ENCODE assay signal across 16 cellular contexts in genomic region chr4:140906984-140907962, GRCh38.
DNase-seq lines count a peak whose midpoint lies in the region; ATAC-seq, FAIRE-seq and TF ChIP-seq lines count a peak whose summit lies in the region.
"Had no signal": no experiment of that assay in that cellular context is flagged by ENCODE, and none has a peak within 500 bp of the region (broad histone marks: within the 10 kb centered on the region; RNA-seq: fewer than 3 reads in every experiment).

No MANE protein-coding gene starts in this region.

- H3K36me3 ChIP-seq in GM23248 (ENCODE audit: low read depth) = no peaks in the 10 kb centered on the region

- H3K4me2 ChIP-seq in GM23248 (ENCODE audit: unreplicated experiment) = no peak overlapping the region

- ATAC-seq in GM21515 (IDR thresholded peaks at IDR 0.05; ENCODE audit: unreplicated experiment) = no peak
- ATAC-seq in CD4-positive, alpha-beta T cell (ENCODE audit: poor library complexity) = no peak
- ATAC-seq: HCT116 had no signal

- H3K4me1 ChIP-seq in GM23248 (ENCODE audit: insufficient read depth) = no peaks in the 10 kb centered on the region

- H3F3A ChIP-seq in GM23248 (ENCODE audit: insufficient read depth) = no peaks in the 10 kb centered on the region; the same call in 1 of the 2 replicates

- intact Hi-C loops in CD4-positive, alpha-beta T cell (cut with DNase I, micrococcal nuclease) = no loop called here

- H3K9me3 ChIP-seq in GM23248 (ENCODE audit: low read depth) = no peaks in the 10 kb centered on the region
- no peaks in the 10 kb centered on the region for H3K9me3 ChIP-seq in CD4-positive, alpha-beta T cell (ENCODE audit: control insufficient read depth, low read length)

- TF ChIP-seq CTCF in D721Med (IDR thresholded peaks at IDR 0.05; ENCODE audit: insufficient read depth, missing control alignments) (no peak), neural crest cell (conservative IDR thresholded peaks at IDR 0.05) (no peak), osteocyte (IDR thresholded peaks at IDR 0.05) (no peak)
- no peak for TF ChIP-seq CTCF in CD4-positive, alpha-beta T cell (IDR thresholded peaks at IDR 0.05)

- H3K9me3 Mint-ChIP-seq in neural crest cell (no peaks in the 10 kb centered on the region), osteocyte (ENCODE audit: unreplicated experiment) (no peaks in the 10 kb centered on the region)
- no peaks in the 10 kb centered on the region for H3K9me3 Mint-ChIP-seq in CD4-positive, alpha-beta T cell

- H3K36me3 Mint-ChIP-seq in neural crest cell (ENCODE audit: low read depth) (peaks cover 5% of the 10 kb centered on the region), osteocyte (ENCODE audit: unreplicated experiment) (peaks cover 38% of the 10 kb centered on the region)
- no peaks in the 10 kb centered on the region for H3K36me3 Mint-ChIP-seq in CD4-positive, alpha-beta T cell (ENCODE audit: low read depth)
- H3K36me3 Mint-ChIP-seq: CD4-positive, alpha-beta memory T cell had no signal

- H3K79me2 ChIP-seq in GM23248 (ENCODE audit: insufficient read depth) = no peaks in the 10 kb centered on the region

- in situ Hi-C loops in GM23248 (cut with MboI) = no loop called here

- WGBS in GM23248 (ENCODE audit: low coverage in 1 of 2, low lambda C conversion rate in 2 of 2, missing lambda C conversion rate in 2 of 2), 2 experiments = 69 to 81% methylated on average over 3 of the region's 3 CpGs

- H3K4me3 Mint-ChIP-seq in neural crest cell (no peak overlapping the region), osteocyte (ENCODE audit: unreplicated experiment) (no peak overlapping the region)
- no peak overlapping the region for H3K4me3 Mint-ChIP-seq in CD4-positive, alpha-beta T cell
- H3K4me3 Mint-ChIP-seq: B cell; CD4-positive, alpha-beta memory T cell had no signal

- no peaks in the 10 kb centered on the region for H4K20me1 ChIP-seq in GM23248 (ENCODE audit: insufficient read depth)

- FAIRE-seq in D721Med (lab: Jason Lieb, UNC) = peak; percentile 46
- FAIRE-seq: A204.1, GM19239, H54 had no signal

- POLR2A ChIA-PET in CD4-positive, alpha-beta T cell (lab: Charles Lee) = no interaction called here

- H3K9ac ChIP-seq in GM23248 = no peak overlapping the region

- CTCF ChIA-PET in CD4-positive, alpha-beta T cell (lab: Charles Lee) = no interaction called here

- H3K4me3 ChIP-seq in GM23248 = no peak overlapping the region

- H2AFZ ChIP-seq in GM23248 = no peak overlapping the region

- H3K27ac Mint-ChIP-seq in neural crest cell (ENCODE audit: unreplicated experiment) = peak overlapping the region; percentile 38
- H3K27ac Mint-ChIP-seq in osteocyte (ENCODE audit: unreplicated experiment) = no peak overlapping the region
- no peak overlapping the region for H3K27ac Mint-ChIP-seq in CD4-positive, alpha-beta T cell
- H3K27ac Mint-ChIP-seq: B cell; CD4-positive, alpha-beta memory T cell had no signal

- no peak overlapping the region for H3K27ac ChIP-seq in GM23248
- H3K27ac ChIP-seq in CD4-positive, alpha-beta T cell (ENCODE audit: low read depth, low read length) = no peak overlapping the region

- DNase-seq in D721Med (ENCODE audit: insufficient read length, low spot score) (no peak), GM23248 (peak; percentile 20), cerebellum (ENCODE audit: low spot score) (peak; percentile 73), neural crest cell (ENCODE audit: low read depth, low spot score) (no peak), osteocyte (ENCODE audit: extremely low spot score, unreplicated experiment) (no peak)
- DNase-seq in CD4-positive, alpha-beta T cell = no peak
- DNase-seq: CD4-positive, alpha-beta memory T cell; DND-41; GF-D8; IMR-90 had no signal

- no peaks in the 10 kb centered on the region for H3K9me2 ChIP-seq in GM23248 (ENCODE audit: insufficient read depth)

- no peaks in the 10 kb centered on the region for H3K27me3 Mint-ChIP-seq in neural crest cell (ENCODE audit: low read depth)
- no peaks in the 10 kb centered on the region for H3K27me3 Mint-ChIP-seq in osteocyte (ENCODE audit: unreplicated experiment)
- no peaks in the 10 kb centered on the region for H3K27me3 Mint-ChIP-seq in CD4-positive, alpha-beta T cell
- H3K27me3 Mint-ChIP-seq: CD4-positive, alpha-beta memory T cell had no signal

- H3K27me3 ChIP-seq in GM23248 (replicated peaks; ENCODE audit: insufficient read depth) = no peaks in the 10 kb centered on the region
- H3K27me3 ChIP-seq in CD4-positive, alpha-beta T cell (ENCODE audit: control insufficient read depth, insufficient read depth, low read length) = no peaks in the 10 kb centered on the region

- H3K4me1 Mint-ChIP-seq in neural crest cell (no peaks in the 10 kb centered on the region), osteocyte (ENCODE audit: unreplicated experiment) (peaks cover 5% of the 10 kb centered on the region)
- H3K4me1 Mint-ChIP-seq in CD4-positive, alpha-beta T cell (ENCODE audit: low read depth) = no peaks in the 10 kb centered on the region
- H3K4me1 Mint-ChIP-seq: B cell; CD4-positive, alpha-beta memory T cell had no signal

Comparison
In these comparisons a context has a peak if more than half of its experiments do, and no peak if none do; other contexts are left out.
1. DNase-seq: peak in GM23248 (single experiment) and cerebellum (single experiment); none in D721Med (single experiment), neural crest cell (single experiment), osteocyte (single experiment) and CD4-positive, alpha-beta T cell (0 of 10).